ENCODE assay signal across 10 cellular contexts in the genomic region with DNA sequence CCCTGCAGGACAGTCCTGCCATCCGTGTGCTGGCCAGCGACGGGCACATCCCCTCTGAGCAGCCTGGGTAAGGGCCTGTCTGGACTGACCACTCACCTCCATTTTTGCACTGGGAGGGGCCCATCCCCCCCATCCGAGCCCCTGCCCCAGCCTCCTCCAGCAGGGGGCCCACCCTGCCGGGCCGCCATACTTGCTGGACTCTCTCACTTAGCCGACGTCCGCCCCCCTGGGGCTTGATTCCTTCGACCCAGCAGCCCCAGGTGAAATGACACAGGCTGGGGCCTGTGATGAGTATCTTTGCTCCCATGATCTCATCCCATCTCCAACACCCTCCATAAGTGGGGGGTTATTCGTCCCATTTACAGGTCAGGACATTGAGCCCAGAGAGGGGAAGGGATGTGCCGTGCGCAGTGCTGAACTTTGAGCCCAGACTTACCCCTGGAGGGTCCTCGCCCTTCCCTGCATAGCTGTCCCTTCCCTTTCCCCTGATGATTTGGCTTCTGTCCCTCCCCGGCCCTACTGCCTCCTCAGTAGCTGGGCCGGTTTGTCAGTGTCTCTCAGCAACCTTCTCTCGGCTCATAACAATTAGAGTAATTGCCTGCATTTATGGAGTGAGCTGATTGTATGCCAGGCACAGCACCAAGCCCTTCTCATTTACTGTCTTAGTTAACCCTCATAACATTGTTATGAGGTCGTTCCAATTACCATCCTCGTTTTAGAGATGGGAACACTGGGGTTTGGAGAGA. TPM values are rescaled to one million over a fixed set of nuclear protein-coding genes. Genes with fewer than 3 reads are reported as not detected.
DNase-seq lines count a peak whose midpoint lies in the region; ATAC-seq, FAIRE-seq and TF ChIP-seq lines count a peak whose summit lies in the region.
"Had no signal": no experiment of that assay in that cellular context is flagged by ENCODE, and none has a peak within 500 bp of the region (broad histone marks: within the 10 kb centered on the region; RNA-seq: fewer than 3 reads in every experiment).

No MANE protein-coding gene starts in this region.

- H3K79me1 ChIP-seq in neuronal stem cell (ENCODE audit: low read depth, low read length): no peaks in the 10 kb centered on the region

- WGBS in neuronal stem cell (ENCODE audit: extremely low coverage in 2 of 2, insufficient read length in 2 of 2, insufficient replicate concordance in 1 of 2), 2 donors: no CpG with 5 or more reads among the region's 19 CpGs

- TF ChIP-seq POLR2A in GM12891 (IDR thresholded peaks at IDR 0.05; ENCODE audit: low read depth, low read length): no peak

- H3K14ac ChIP-seq in neuronal stem cell (ENCODE audit: low read length): peak overlapping the region; percentile 71

- peak overlapping the region; percentile 84 for H2AK5ac ChIP-seq in neuronal stem cell (ENCODE audit: low read depth, low read length)

- H2BK15ac ChIP-seq in neuronal stem cell (ENCODE audit: low read length): no peak overlapping the region

- H3K4me1 Mint-ChIP-seq in HFFc6 (ENCODE audit: low read depth): peaks cover 29% of the 10 kb centered on the region

- H4K91ac ChIP-seq in neuronal stem cell (ENCODE audit: low read depth, low read length, poor library complexity): no peak overlapping the region

- H3K4me2 ChIP-seq in neuronal stem cell (ENCODE audit: insufficient read depth, low read length, poor library complexity, severe bottlenecking): no peak overlapping the region

- no peaks in the 10 kb centered on the region for H3K36me3 Mint-ChIP-seq in HFFc6 (ENCODE audit: low read depth)

- H3K36me3 ChIP-seq in WERI-Rb-1: no peaks in the 10 kb centered on the region
- H3K36me3 ChIP-seq in neuronal stem cell (replicated peaks in 1 of 2; ENCODE audit: control insufficient read depth in 2 of 2, insufficient read depth in 2 of 2, low read length in 2 of 2): no peaks in the 10 kb centered on the region

- H3K9me3 ChIP-seq in WERI-Rb-1 (ENCODE audit: severe bottlenecking): no peaks in the 10 kb centered on the region
- no peaks in the 10 kb centered on the region for H3K9me3 ChIP-seq in neuronal stem cell (replicated peaks in 1 of 2; ENCODE audit: control insufficient read depth in 2 of 2, insufficient read depth in 1 of 2, low read depth in 1 of 2, low read length in 2 of 2)

- H3K4me3 ChIP-seq in WERI-Rb-1 (ENCODE audit: low read depth, low read length) (no peak overlapping the region), neuronal stem cell (ENCODE audit: low read length in 2 of 2) (no peak overlapping the region)

- no peak overlapping the region for H2BK5ac ChIP-seq in neuronal stem cell (ENCODE audit: low read length)

- H3K4ac ChIP-seq in neuronal stem cell (ENCODE audit: low read length): no peak overlapping the region

- peak overlapping the region; percentile 24 for H3K27ac ChIP-seq in WERI-Rb-1
- H3K27ac ChIP-seq in neuronal stem cell (replicated peaks; ENCODE audit: low read length): no peak overlapping the region

- no peaks in the 10 kb centered on the region for H3K9me3 Mint-ChIP-seq in HFFc6
- H3K9me3 Mint-ChIP-seq: activated T-cell treated with anti-CD3 and anti-CD28 coated beads, Interleukin-2, amount 50 U/mL, for 72 hours; stimulated activated naive CD8-positive, alpha-beta T cell treated with anti-CD3 and anti-CD28 coated beads, Interleukin-15, Interleukin-2, amounts not matched to agents 100 ng/mL and 50 ng/mL, for 24 hours had no signal

- H3K4me1 ChIP-seq in neuronal stem cell (ENCODE audit: control insufficient read depth in 2 of 2, insufficient read depth in 1 of 2, low read depth in 1 of 2, low read length in 2 of 2): peaks cover 6 to 15% of the 10 kb centered on the region in 2 donors

- no peak for FAIRE-seq in GM12891 (lab: Jason Lieb, UNC)

- H3K9ac ChIP-seq in neuronal stem cell (ENCODE audit: low read depth, low read length, poor library complexity): no peak overlapping the region

- H2BK120ac ChIP-seq in neuronal stem cell (ENCODE audit: low read depth, low read length): no peak overlapping the region

- H3K27me3 ChIP-seq in WERI-Rb-1 (ENCODE audit: insufficient read depth, low read depth, severe bottlenecking) (no peaks in the 10 kb centered on the region), neuronal stem cell (ENCODE audit: control insufficient read depth in 3 of 3, insufficient read depth in 3 of 3, low read depth in 1 of 3, low read length in 3 of 3) (peaks cover 0 to 30% (median 0%) of the 10 kb centered on the region in 3 experiments)

- ATAC-seq in GM21423 (IDR thresholded peaks at IDR 0.05; ENCODE audit: unreplicated experiment): no peak
- ATAC-seq: activated T-cell treated with anti-CD3 and anti-CD28 coated beads, Interleukin-2, amount 50 U/mL, for 72 hours had no signal

- H4K8ac ChIP-seq in neuronal stem cell (ENCODE audit: low read depth, low read length): no peak overlapping the region

- H2BK12ac ChIP-seq in neuronal stem cell (ENCODE audit: low read length): no peak overlapping the region

- H3K18ac ChIP-seq in neuronal stem cell (ENCODE audit: low read length): peak overlapping the region; percentile 87

- TF ChIP-seq CTCF in HFFc6 (IDR thresholded peaks at IDR 0.05) (no peak), WERI-Rb-1 (IDR thresholded peaks at IDR 0.05; ENCODE audit: low read depth, low read length) (no peak), GM10266 (IDR thresholded peaks at IDR 0.05; ENCODE audit: control insufficient read depth, insufficient read depth, low read depth, missing control alignments) (no peak)

- H3K23ac ChIP-seq in neuronal stem cell (ENCODE audit: low read depth, low read length, poor library complexity): peak overlapping the region; percentile 73

- DNase-seq in HFFc6 (no peak), WERI-Rb-1 (no peak), neuronal stem cell (ENCODE audit: low spot score) (no peak), GM10266 (ENCODE audit: extremely low spot score) (no peak), GM12891 (ENCODE audit: insufficient read length, low spot score) (no peak)
- DNase-seq: activated T-cell treated with anti-CD3 and anti-CD28 coated beads, Interleukin-2, amount 50 U/mL, for 72 hours; midbrain; stimulated activated CD4-positive, alpha-beta T cell treated with anti-CD3 and anti-CD28 coated beads, Interleukin-15, amount 100 ng/mL, for 24 hours had no signal

- no peak overlapping the region for H2AFZ ChIP-seq in neuronal stem cell (ENCODE audit: low read length)

- H3K27ac Mint-ChIP-seq in HFFc6: peak overlapping the region; percentile 58
- H3K27ac Mint-ChIP-seq: activated T-cell treated with anti-CD3 and anti-CD28 coated beads, Interleukin-2, amount 50 U/mL, for 72 hours; stimulated activated naive CD8-positive, alpha-beta T cell treated with anti-CD3 and anti-CD28 coated beads, Interleukin-15, Interleukin-2, amounts not matched to agents 100 ng/mL and 50 ng/mL, for 24 hours had no signal

- H3K4me3 Mint-ChIP-seq in HFFc6: no peak overlapping the region
- H3K4me3 Mint-ChIP-seq: activated T-cell treated with anti-CD3 and anti-CD28 coated beads, Interleukin-2, amount 50 U/mL, for 72 hours; stimulated activated naive CD8-positive, alpha-beta T cell treated with anti-CD3 and anti-CD28 coated beads, Interleukin-15, Interleukin-2, amounts not matched to agents 100 ng/mL and 50 ng/mL, for 24 hours had no signal

- H3K27me3 Mint-ChIP-seq in HFFc6 (ENCODE audit: insufficient read depth): peaks cover 6% of the 10 kb centered on the region; the same call in 1 of the 2 replicates
- H3K27me3 Mint-ChIP-seq: stimulated activated naive CD8-positive, alpha-beta T cell treated with anti-CD3 and anti-CD28 coated beads, Interleukin-15, Interleukin-2, amounts not matched to agents 100 ng/mL and 50 ng/mL, for 24 hours had no signal

TF ChIP-seq in GM12891, 5 proteins besides CTCF, POLR2A, EP300 and RAD21:
- TF ChIP-seq POU2F2 (IDR thresholded peaks at IDR 0.05; ENCODE audit: low read depth, low read length): no peak
- TF ChIP-seq TAF1 (IDR thresholded peaks at IDR 0.05; ENCODE audit: low read depth, low read length): no peak
- TF ChIP-seq POLR2AphosphoS5 (IDR thresholded peaks at IDR 0.05; ENCODE audit: low read depth, low read length): no peak
- no peak for TF ChIP-seq PAX5 (IDR thresholded peaks at IDR 0.05; ENCODE audit: insufficient read depth, low read length, severe bottlenecking)
- TF ChIP-seq SPI1 (IDR thresholded peaks at IDR 0.05; ENCODE audit: low read depth, low read length): no peak

RNA-seq across cellular contexts. Expression of gene LMAN1L, which starts 4.2 kb away (rescaled TPM):
- total RNA-seq in HFFc6 (2021; fragmentation: NEBNext Ultra II Directional; extraction: Animal tissue kit (Norgen Biotek cat#: 25700)): not detected
- not detected for polyA plus RNA-seq in neuronal stem cell (2013, experiment 1 of 2)
- polyA plus RNA-seq in neuronal stem cell (2013, experiment 2 of 2): not detected
- polyA plus RNA-seq in GM12891 (2012; ENCODE audit: low read depth, missing spikeins): 0.28 TPM

RNA-seq across cellular contexts. Expression of gene CPLX3, which starts 9.6 kb away (rescaled TPM):
- total RNA-seq in HFFc6 (2021; fragmentation: NEBNext Ultra II Directional; extraction: Animal tissue kit (Norgen Biotek cat#: 25700)): under 1 TPM in 1 of 6 experiments, not detected in 5; 0.09 TPM
- 0.03 TPM for polyA plus RNA-seq in neuronal stem cell (2013, experiment 1 of 2)
- polyA plus RNA-seq in neuronal stem cell (2013, experiment 2 of 2): 0.03 TPM
- 0.15 TPM for polyA plus RNA-seq in GM12891 (2012; ENCODE audit: low read depth, missing spikeins)

RNA-seq across cellular contexts. Expression of gene ULK3, which starts 26.2 kb away (rescaled TPM):
- 10 to 100 TPM; 12.5 to 18.9 (median 16.1) TPM for total RNA-seq in HFFc6 (2021; fragmentation: NEBNext Ultra II Directional; extraction: Animal tissue kit (Norgen Biotek cat#: 25700))
- 16.2 TPM for polyA plus RNA-seq in neuronal stem cell (2013, experiment 1 of 2)
- 15.9 TPM for polyA plus RNA-seq in neuronal stem cell (2013, experiment 2 of 2)
- 16.3 TPM for polyA plus RNA-seq in GM12891 (2012; ENCODE audit: low read depth, missing spikeins)

RNA-seq across cellular contexts. Expression of gene CSK, which starts 34.9 kb away (rescaled TPM):
- 10 to 100 TPM; 48.8 to 59.0 (median 53.3) TPM for total RNA-seq in HFFc6 (2021; fragmentation: NEBNext Ultra II Directional; extraction: Animal tissue kit (Norgen Biotek cat#: 25700))
- 40.7 TPM for polyA plus RNA-seq in neuronal stem cell (2013, experiment 1 of 2)
- 40.4 TPM for polyA plus RNA-seq in neuronal stem cell (2013, experiment 2 of 2)
- 116 TPM for polyA plus RNA-seq in GM12891 (2012; ENCODE audit: low read depth, missing spikeins)

RNA-seq across cellular contexts. Expression of gene SCAMP2, which starts 56.4 kb away (rescaled TPM):
- 10 to 100 TPM; 70.1 to 86.1 (median 75.9) TPM for total RNA-seq in HFFc6 (2021; fragmentation: NEBNext Ultra II Directional; extraction: Animal tissue kit (Norgen Biotek cat#: 25700))
- polyA plus RNA-seq in neuronal stem cell (2013, experiment 1 of 2): 40.9 TPM
- polyA plus RNA-seq in neuronal stem cell (2013, experiment 2 of 2): 46.5 TPM
- polyA plus RNA-seq in GM12891 (2012; ENCODE audit: low read depth, missing spikeins): 59.8 TPM
